In the genomic region with DNA sequence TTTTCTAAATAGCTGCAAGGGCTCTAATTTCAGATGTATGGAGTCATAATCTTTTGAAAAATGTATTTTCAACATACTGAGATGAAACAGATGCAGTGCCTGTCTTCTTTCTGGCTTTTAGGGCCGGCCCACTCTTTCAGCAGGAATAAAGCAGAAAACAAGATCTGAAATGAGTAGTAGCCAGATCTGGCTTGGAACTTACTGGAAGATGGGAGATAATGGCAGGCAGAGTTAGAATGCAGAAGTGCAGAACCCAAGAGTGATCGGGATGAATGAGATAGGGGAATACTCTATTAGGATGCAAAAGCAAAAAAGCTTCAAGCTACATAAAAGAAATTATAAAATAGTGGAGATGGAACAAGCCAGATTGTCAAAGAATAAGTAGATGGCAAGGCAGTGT, we compare ENCODE assay signal across 1 cellular context.
TF ChIP-seq lines count a peak whose summit lies in the region.

No MANE protein-coding gene starts in this region.

TF ChIP-seq in K562, 482 proteins besides CTCF, POLR2A, EP300 and RAD21 (continued from another document):
- no peak for TF ChIP-seq ZBTB40 (IDR thresholded peaks at IDR 0.05)
- TF ChIP-seq ZBTB40 (CRISPR knock-in tag; IDR thresholded peaks at IDR 0.05), result no peak
TF ChIP-seq in K562: peak in this region for 1.
